ENCODE assay signal across 8 cellular contexts in genomic region chr15:68791431-68792283, GRCh38. TPM values are rescaled to one million over a fixed set of nuclear protein-coding genes. Genes with fewer than 3 reads are reported as not detected.
A peak's percentile ranks its signal among the peaks of the same experiment; 100 is the strongest.
DNase-seq lines count a peak whose midpoint lies in the region; ATAC-seq, FAIRE-seq and TF ChIP-seq lines count a peak whose summit lies in the region.

No MANE protein-coding gene starts in this region.

- no peaks in the 10 kb centered on the region for H3K9me3 ChIP-seq in SK-N-MC (ENCODE audit: low read depth, low read length)
- no peaks in the 10 kb centered on the region for H3K9me3 ChIP-seq in GM12878 (replicated peaks; ENCODE audit: control insufficient read depth, insufficient read depth, low read length)

- RAD21 ChIA-PET in GM12878 (lab: Charles Lee; ENCODE audit: unreplicated experiment), result interaction anchor here (0.6 kb wide), 1 partner anchor 28 kb away, joined by 7 read pairs; no protein-coding TSS in a partner anchor

- H3K9ac ChIP-seq in SK-N-MC (ENCODE audit: insufficient read length), result no peak overlapping the region
- H3K9ac ChIP-seq in GM12878 (ENCODE audit: control insufficient read depth, insufficient read depth, low read length), result peak overlapping the region; percentile 24; the same call in 1 of the 2 replicates

- H3K79me2 ChIP-seq in GM12878 (ENCODE audit: control insufficient read depth, insufficient read depth, low read length), result peaks cover 91% of the 10 kb centered on the region

- peaks cover 67% of the 10 kb centered on the region for H3K4me1 Mint-ChIP-seq in Calu3 (ENCODE audit: low read depth, unreplicated experiment)

- FAIRE-seq in GM12878 (lab: Jason Lieb, UNC), result peak; percentile 49

- whole genome bisulfite sequencing in GM12878 (ENCODE audit: insufficient coverage, insufficient replicate concordance, low lambda C conversion rate, missing lambda C conversion rate), result 2% methylated on average over 3 of the region's 3 CpGs

- peaks cover 47% of the 10 kb centered on the region for H3K36me3 ChIP-seq in SK-N-MC (ENCODE audit: insufficient read depth, low read length)
- H3K36me3 ChIP-seq in GM12878 (ENCODE audit: control insufficient read depth in 2 of 2, insufficient read depth in 2 of 2, low read length in 1 of 2), result peaks cover 16 to 30% of the 10 kb centered on the region in 2 experiments

- H3K4me3 Mint-ChIP-seq in Calu3 (ENCODE audit: low read depth, unreplicated experiment), result no peak overlapping the region

- SMC1A ChIA-PET in GM12878 (lab: Charles Lee; ENCODE audit: uncharacterized antibody, unreplicated experiment), result interaction anchor here (0.8 to 2.0 kb wide), 4 partner anchors 32 to 134 kb away, joined by 3 to 4 read pairs (median 3); no protein-coding TSS in a partner anchor

- ATAC-seq in HG02623 (IDR thresholded peaks at IDR 0.05; ENCODE audit: unreplicated experiment) (peak; percentile 49), GM12878 (peak; percentile 81), GM21526 (IDR thresholded peaks at IDR 0.05; ENCODE audit: low FRiP score, unreplicated experiment) (no peak)

- in situ Hi-C loops in GM13976 (cut with MboI; ENCODE audit: low sequenced_read_pairs, unreplicated experiment), result no loop called here
- in situ Hi-C loops in GM12878 (cut with MboI), result no loop called here

- DNase-seq in GM13976 (ENCODE audit: low spot score), result peak; percentile 80
- DNase-seq in SK-N-MC (ENCODE audit: low read depth, low spot score), result no peak
- peak; percentile 87 for DNase-seq in GM12878 (ENCODE audit: low read depth, low spot score)
- peak; percentile 49 to 63 for DNase-seq in stimulated activated CD8-positive, alpha-beta memory T cell treated with anti-CD3 and anti-CD28 coated beads, Interleukin-15, amount 100 ng/mL, for 48 hours (ENCODE audit: low read depth in 2 of 2)
- DNase-seq in Calu3, result no peak
- no peak for DNase-seq in NCI-H2029 treated with DMSO at 0.1 percent for 48 hours (lab: John Stamatoyannopoulos, UW)

- H3K27ac ChIP-seq in SK-N-MC (peak overlapping the region; percentile 48; the same call in 1 of the 2 replicates), GM12878 (ENCODE audit: control insufficient read depth, insufficient read depth) (peak overlapping the region; percentile 81)

- H3K27me3 Mint-ChIP-seq in Calu3 (ENCODE audit: unreplicated experiment), result no peaks in the 10 kb centered on the region

- peaks cover 72% of the 10 kb centered on the region for H3K4me1 ChIP-seq in GM12878 (ENCODE audit: control insufficient read depth, insufficient read depth, low read length)

- peaks cover 30% of the 10 kb centered on the region for H3K36me3 Mint-ChIP-seq in Calu3 (ENCODE audit: insufficient read depth, unreplicated experiment)

- peak; percentile 6 to 79; a peak in 2 of 4 replicates for TF ChIP-seq EP300 in GM12878 (IDR thresholded peaks at IDR 0.05; ENCODE audit: borderline replicate concordance in 1 of 2, control insufficient read depth in 1 of 2, low read depth in 2 of 2, low read length in 2 of 2)

- TF ChIP-seq RAD21 in GM12878 (IDR thresholded peaks at IDR 0.05; ENCODE audit: insufficient read depth, low read depth, low read length), result no peak

- H3K4me2 ChIP-seq in GM12878 (ENCODE audit: control insufficient read depth, insufficient read depth), result peak overlapping the region; percentile 80

- intact Hi-C loops in GM12878 (cut with micrococcal nuclease; ENCODE audit: unreplicated experiment), result loop anchor here (1.0 kb wide), 1 partner anchor 27 kb away; no protein-coding TSS in a partner anchor
- intact Hi-C loops in Calu3 (cut with micrococcal nuclease; ENCODE audit: unreplicated experiment), result no loop called here

- peak; percentile 40; the same call in 1 of the 2 replicates for TF ChIP-seq POLR2A in GM12878 (IDR thresholded peaks at IDR 0.05; ENCODE audit: low read depth, low read length)

- H3K27ac Mint-ChIP-seq in Calu3 (ENCODE audit: unreplicated experiment), result no peak overlapping the region

- H2AFZ ChIP-seq in GM12878 (ENCODE audit: control insufficient read depth, low read depth, low read length), result no peak overlapping the region

- POLR2A ChIA-PET in GM12878 (lab: Charles Lee), result interaction anchor here (1.0 to 1.4 kb wide), 3 partner anchors 22 to 29 kb away, joined by 3 read pairs; partner anchors contain the start of gene ANP32A

- no peaks in the 10 kb centered on the region for H3K9me3 Mint-ChIP-seq in Calu3 (ENCODE audit: low read depth, unreplicated experiment)

- CTCF ChIA-PET in GM12878 (lab: Yijun Ruan, JAX) (interaction anchor here (0.9 to 1.5 kb wide), 3 partner anchors 24 to 37 kb away, joined by 4 to 7 read pairs (median 4); no protein-coding TSS in a partner anchor), Calu3 (lab: Charles Lee) (no interaction called here)

- peaks cover 11% of the 10 kb centered on the region for H4K20me1 ChIP-seq in GM12878 (ENCODE audit: control insufficient read depth, insufficient read depth)

- H3K4me3 ChIP-seq in SK-N-MC (no peak overlapping the region), GM12878 (no peak overlapping the region)

- TF ChIP-seq CTCF in GM13976 (IDR thresholded peaks at IDR 0.05; ENCODE audit: borderline replicate concordance, control extremely low read depth, extremely low read depth, insufficient read depth, missing control alignments), result no peak
- no peak; a peak in 1 of 6 replicates for TF ChIP-seq CTCF in GM12878 (IDR thresholded peaks at IDR 0.05 in 2 of 3, conservative IDR thresholded peaks at IDR 0.05 in 1 of 3; ENCODE audit: control insufficient read depth in 2 of 3, extremely low read depth in 1 of 3, insufficient read depth in 1 of 3, low read depth in 3 of 3, low read length in 3 of 3)
- no peak for TF ChIP-seq CTCF in Calu3 (IDR thresholded peaks at IDR 0.05; ENCODE audit: unreplicated experiment)

- no peaks in the 10 kb centered on the region for H3K27me3 ChIP-seq in GM12878 (replicated peaks in 1 of 2; ENCODE audit: control insufficient read depth in 2 of 2, insufficient read depth in 2 of 2, low read length in 1 of 2)

- BruUV-seq in GM12878 (replicated peaks; lab: Mats Ljungman, UMichigan) (no TSS peak), Calu3 (replicated peaks; lab: Mats Ljungman, UMichigan) (no TSS peak)

TF ChIP-seq in GM12878, 131 proteins besides CTCF, POLR2A, EP300 and RAD21 (continues in another document):
- TF ChIP-seq MXI1 (IDR thresholded peaks at IDR 0.05; ENCODE audit: low read depth, low read length) (peak; percentile 65), ZBTB4 (CRISPR knock-in tag; IDR thresholded peaks at IDR 0.05) (no peak), IRF4 (IDR thresholded peaks at IDR 0.05; ENCODE audit: low read depth, low read length) (no peak), DPF2 (IDR thresholded peaks at IDR 0.05) (peak; percentile 65; the same call in 1 of the 2 replicates), ATF7 (IDR thresholded peaks at IDR 0.05; ENCODE audit: low read depth) (peak; percentile 79), EED (IDR thresholded peaks at IDR 0.05; ENCODE audit: low read depth) (peak; percentile 84), HDGF (IDR thresholded peaks at IDR 0.05) (peak; percentile 80), YY1 (IDR thresholded peaks at IDR 0.05; ENCODE audit: low read depth, low read length) (no peak; the same call in 1 of the 2 replicates)

RNA-seq across cellular contexts. Expression of gene ANP32A, which starts 29.0 kb away (rescaled TPM):
- total RNA-seq in GM12878 (2013; cell fraction: nucleolus; rRNA removed), result 115 and 122 TPM in 2 replicates
- 113 and 115 TPM in 2 replicates for total RNA-seq in GM12878 (2014; rRNA removed)
- total RNA-seq in GM12878 (2014; rRNA removed; fragmentation: Illumina TruSeq; extraction: Trizol), result 232 and 235 TPM in 2 replicates
- total RNA-seq in GM12878 (2021), result 227 and 244 TPM in 2 replicates
- polyA plus RNA-seq in GM12878 (2011; ENCODE audit: low read depth), result 105 TPM
- polyA plus RNA-seq in GM12878 (2011; rRNA removed), result 170 and 224 TPM in 2 replicates
- 77.2 and 86.6 TPM in 2 replicates for polyA plus RNA-seq in GM12878 (2011; cell fraction: cytosol; rRNA removed)
- 56.0 and 69.4 TPM in 2 replicates for polyA plus RNA-seq in GM12878 (2011; cell fraction: nucleus; rRNA removed)
- polyA plus RNA-seq in GM12878 (2012), result 179 and 207 TPM in 2 replicates
- polyA plus RNA-seq in GM12878 (2014; fragmentation: Illumina TruSeq; extraction: Trizol), result 666 and 753 TPM in 2 replicates
- polyA plus RNA-seq in GM12878 (2014; fragmentation: Nextera tagmentation; extraction: Ambion mirVana), result 10 to 100 TPM; 29.6 to 35.3 TPM
- polyA plus RNA-seq in GM12878 (2014; rRNA removed), result 247 and 261 TPM in 2 replicates
- 100 to 1,000 TPM; 232 to 271 TPM for polyA plus RNA-seq in GM12878 (2016; fragmentation: Nextera tagmentation; extraction: Ambion mirVana)
- 62.1 and 70.0 TPM in 2 replicates for polyA minus RNA-seq in GM12878 (2011; rRNA and poly(A)+ RNA removed)
- 39.3 and 49.7 TPM in 2 replicates for polyA minus RNA-seq in GM12878 (2011; cell fraction: cytosol; rRNA and poly(A)+ RNA removed)
- polyA minus RNA-seq in GM12878 (2011; cell fraction: nucleus; rRNA and poly(A)+ RNA removed), result 31.4 and 59.3 TPM in 2 replicates
- 250 and 267 TPM in 2 replicates for total RNA-seq in Calu3 (2022)

Comparison
In these comparisons a context has a peak if more than half of its experiments do, and no peak if none do; other contexts are left out.
1. DNase-seq: peak in GM13976 (single experiment), GM12878 (single experiment) and stimulated activated CD8-positive, alpha-beta memory T cell treated with anti-CD3 and anti-CD28 coated beads, Interleukin-15, amount 100 ng/mL, for 48 hours (2 of 2); none in SK-N-MC (single experiment), Calu3 (single experiment) and NCI-H2029 treated with DMSO at 0.1 percent for 48 hours (single experiment).